Comparison of ENCODE assay signal across 2 cellular contexts in the genomic region with DNA sequence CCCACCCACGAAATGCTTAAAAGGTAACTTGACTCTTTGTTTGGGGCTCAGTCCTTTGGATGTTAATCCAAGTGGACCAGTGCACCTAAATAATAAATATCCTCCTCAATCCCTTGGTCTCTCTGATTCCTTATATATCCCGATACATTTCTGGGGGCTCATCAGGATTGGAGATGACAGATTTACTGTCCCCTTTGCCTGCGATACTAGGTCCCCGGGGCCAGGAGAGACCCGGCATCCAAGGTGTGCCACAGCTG.
TF ChIP-seq lines count a peak whose summit lies in the region.

No MANE protein-coding gene starts in this region.

TF ChIP-seq in A549, 52 proteins besides CTCF, POLR2A, EP300 and RAD21:
- TF ChIP-seq, protein P1, sequence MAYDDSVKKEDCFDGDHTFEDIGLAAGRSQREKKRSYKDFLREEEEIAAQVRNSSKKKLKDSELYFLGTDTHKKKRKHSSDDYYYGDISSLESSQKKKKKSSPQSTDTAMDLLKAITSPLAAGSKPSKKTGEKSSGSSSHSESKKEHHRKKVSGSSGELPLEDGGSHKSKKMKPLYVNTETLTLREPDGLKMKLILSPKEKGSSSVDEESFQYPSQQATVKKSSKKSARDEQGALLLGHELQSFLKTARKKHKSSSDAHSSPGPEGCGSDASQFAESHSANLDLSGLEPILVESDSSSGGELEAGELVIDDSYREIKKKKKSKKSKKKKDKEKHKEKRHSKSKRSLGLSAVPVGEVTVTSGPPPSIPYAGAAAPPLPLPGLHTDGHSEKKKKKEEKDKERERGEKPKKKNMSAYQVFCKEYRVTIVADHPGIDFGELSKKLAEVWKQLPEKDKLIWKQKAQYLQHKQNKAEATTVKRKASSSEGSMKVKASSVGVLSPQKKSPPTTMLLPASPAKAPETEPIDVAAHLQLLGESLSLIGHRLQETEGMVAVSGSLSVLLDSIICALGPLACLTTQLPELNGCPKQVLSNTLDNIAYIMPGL (CRISPR knock-in tag; IDR thresholded peaks at IDR 0.05; ENCODE audit: borderline replicate concordance) = no peak
- no peak for TF ChIP-seq EHF (CRISPR knock-in tag; IDR thresholded peaks at IDR 0.05)
- TF ChIP-seq CEBPB (IDR thresholded peaks at IDR 0.05) = no peak
- TF ChIP-seq, protein P2, sequence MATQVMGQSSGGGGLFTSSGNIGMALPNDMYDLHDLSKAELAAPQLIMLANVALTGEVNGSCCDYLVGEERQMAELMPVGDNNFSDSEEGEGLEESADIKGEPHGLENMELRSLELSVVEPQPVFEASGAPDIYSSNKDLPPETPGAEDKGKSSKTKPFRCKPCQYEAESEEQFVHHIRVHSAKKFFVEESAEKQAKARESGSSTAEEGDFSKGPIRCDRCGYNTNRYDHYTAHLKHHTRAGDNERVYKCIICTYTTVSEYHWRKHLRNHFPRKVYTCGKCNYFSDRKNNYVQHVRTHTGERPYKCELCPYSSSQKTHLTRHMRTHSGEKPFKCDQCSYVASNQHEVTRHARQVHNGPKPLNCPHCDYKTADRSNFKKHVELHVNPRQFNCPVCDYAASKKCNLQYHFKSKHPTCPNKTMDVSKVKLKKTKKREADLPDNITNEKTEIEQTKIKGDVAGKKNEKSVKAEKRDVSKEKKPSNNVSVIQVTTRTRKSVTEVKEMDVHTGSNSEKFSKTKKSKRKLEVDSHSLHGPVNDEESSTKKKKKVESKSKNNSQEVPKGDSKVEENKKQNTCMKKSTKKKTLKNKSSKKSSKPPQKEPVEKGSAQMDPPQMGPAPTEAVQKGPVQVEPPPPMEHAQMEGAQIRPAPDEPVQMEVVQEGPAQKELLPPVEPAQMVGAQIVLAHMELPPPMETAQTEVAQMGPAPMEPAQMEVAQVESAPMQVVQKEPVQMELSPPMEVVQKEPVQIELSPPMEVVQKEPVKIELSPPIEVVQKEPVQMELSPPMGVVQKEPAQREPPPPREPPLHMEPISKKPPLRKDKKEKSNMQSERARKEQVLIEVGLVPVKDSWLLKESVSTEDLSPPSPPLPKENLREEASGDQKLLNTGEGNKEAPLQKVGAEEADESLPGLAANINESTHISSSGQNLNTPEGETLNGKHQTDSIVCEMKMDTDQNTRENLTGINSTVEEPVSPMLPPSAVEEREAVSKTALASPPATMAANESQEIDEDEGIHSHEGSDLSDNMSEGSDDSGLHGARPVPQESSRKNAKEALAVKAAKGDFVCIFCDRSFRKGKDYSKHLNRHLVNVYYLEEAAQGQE (IDR thresholded peaks at IDR 0.05) = no peak
- no peak for TF ChIP-seq JUNB (IDR thresholded peaks at IDR 0.05)
- TF ChIP-seq GATA3 (IDR thresholded peaks at IDR 0.05; ENCODE audit: borderline replicate concordance) = no peak
- no peak for TF ChIP-seq NR3C1 (IDR thresholded peaks at IDR 0.05)

TF ChIP-seq in IMR-90, 13 proteins besides CTCF, POLR2A, EP300 and RAD21:
- no peak for TF ChIP-seq CEBPB (IDR thresholded peaks at IDR 0.05; ENCODE audit: low read depth, low read length)
- no peak for TF ChIP-seq SMC3 (IDR thresholded peaks at IDR 0.05; ENCODE audit: low read depth, low read length)
- no peak for TF ChIP-seq CHD1 (IDR thresholded peaks at IDR 0.05; ENCODE audit: low read depth, low read length)
- TF ChIP-seq RFX5 (IDR thresholded peaks at IDR 0.05; ENCODE audit: low read depth, low read length) = no peak
- TF ChIP-seq RCOR1 (IDR thresholded peaks at IDR 0.05; ENCODE audit: insufficient replicate concordance, low read length) = no peak
- no peak for TF ChIP-seq BHLHE40 (IDR thresholded peaks at IDR 0.05; ENCODE audit: low read depth, low read length)
- no peak for TF ChIP-seq FOS (IDR thresholded peaks at IDR 0.05; ENCODE audit: low read depth, low read length)
- no peak for TF ChIP-seq MAZ (IDR thresholded peaks at IDR 0.05; ENCODE audit: borderline replicate concordance, low read depth, low read length)
- TF ChIP-seq, protein P3, sequence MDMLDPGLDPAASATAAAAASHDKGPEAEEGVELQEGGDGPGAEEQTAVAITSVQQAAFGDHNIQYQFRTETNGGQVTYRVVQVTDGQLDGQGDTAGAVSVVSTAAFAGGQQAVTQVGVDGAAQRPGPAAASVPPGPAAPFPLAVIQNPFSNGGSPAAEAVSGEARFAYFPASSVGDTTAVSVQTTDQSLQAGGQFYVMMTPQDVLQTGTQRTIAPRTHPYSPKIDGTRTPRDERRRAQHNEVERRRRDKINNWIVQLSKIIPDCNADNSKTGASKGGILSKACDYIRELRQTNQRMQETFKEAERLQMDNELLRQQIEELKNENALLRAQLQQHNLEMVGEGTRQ (IDR thresholded peaks at IDR 0.05; ENCODE audit: low read depth, low read length) = no peak
